ENCODE assay signal across 11 cellular contexts in the genomic region with DNA sequence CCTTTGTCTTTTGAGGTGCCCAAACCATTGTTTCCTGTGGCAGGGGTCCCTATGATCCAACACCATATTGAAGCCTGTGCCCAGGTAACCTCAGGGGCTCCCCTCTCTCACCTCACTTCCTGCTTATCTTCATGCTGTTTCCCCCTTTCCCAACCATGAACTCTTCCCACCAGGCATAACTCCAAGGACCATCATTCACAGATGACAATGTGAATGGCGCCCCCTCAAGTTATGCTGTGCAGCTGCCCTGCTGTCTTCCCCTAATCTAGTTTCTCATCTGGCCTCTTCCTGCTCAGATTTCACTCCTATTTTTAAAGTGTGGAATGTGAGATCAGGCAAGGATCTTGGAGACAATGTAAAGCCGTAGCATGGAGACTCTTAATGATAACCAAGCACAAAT. TPM values are rescaled to one million over a fixed set of nuclear protein-coding genes. Genes with fewer than 3 reads are reported as not detected.
A peak's percentile ranks its signal among the peaks of the same experiment; 100 is the strongest.
DNase-seq lines count a peak whose midpoint lies in the region; ATAC-seq and TF ChIP-seq lines count a peak whose summit lies in the region.
"Had no signal": no experiment of that assay in that cellular context is flagged by ENCODE, and none has a peak within 500 bp of the region (broad histone marks: within the 10 kb centered on the region; RNA-seq: fewer than 3 reads in every experiment).

No MANE protein-coding gene starts in this region.

- TF ChIP-seq EP300 in gastroesophageal sphincter (IDR thresholded peaks at IDR 0.05): no peak

- H3K27me3 ChIP-seq in BE2C (no peaks in the 10 kb centered on the region), WERI-Rb-1 (ENCODE audit: insufficient read depth, low read depth, severe bottlenecking) (no peaks in the 10 kb centered on the region), hepatocyte (peaks cover 23% of the 10 kb centered on the region), gastroesophageal sphincter (peaks cover 10% of the 10 kb centered on the region)

- 79% methylated on average over 2 of the region's 2 CpGs for WGBS in hepatocyte (ENCODE audit: low lambda C conversion rate, missing lambda C conversion rate)
- WGBS in gastroesophageal sphincter (ENCODE audit: low coverage in 1 of 2), 2 donors: 67 to 82% methylated on average over 1 to 2 of the region's 2 CpGs

- H3K9me2 ChIP-seq in hepatocyte (replicated peaks; ENCODE audit: insufficient read depth): no peaks in the 10 kb centered on the region

- H3K9me3 ChIP-seq in BE2C (no peaks in the 10 kb centered on the region; the same call in 1 of the 2 replicates), WERI-Rb-1 (ENCODE audit: severe bottlenecking) (no peaks in the 10 kb centered on the region), hepatocyte (ENCODE audit: low read depth) (no peaks in the 10 kb centered on the region), gastroesophageal sphincter (no peaks in the 10 kb centered on the region)

- peaks cover 12% of the 10 kb centered on the region for H3K79me2 ChIP-seq in hepatocyte

- TF ChIP-seq CTCF in BE2C (IDR thresholded peaks at IDR 0.05; ENCODE audit: low read depth, low read length) (peak; percentile 52), GM12874 (IDR thresholded peaks at IDR 0.05; ENCODE audit: insufficient read depth, low read depth, low read length) (0 out of 2 replicates have a peak, but pooled peaks have one; percentile 31), WERI-Rb-1 (IDR thresholded peaks at IDR 0.05; ENCODE audit: low read depth, low read length) (peak; percentile 46), hepatocyte (IDR thresholded peaks at IDR 0.05; ENCODE audit: poor library complexity) (peak; percentile 18), gastroesophageal sphincter (IDR thresholded peaks at IDR 0.05) (no peak)

- H3K4me1 ChIP-seq in BE2C (peaks cover 54% of the 10 kb centered on the region), hepatocyte (ENCODE audit: insufficient read depth) (peaks cover 23% of the 10 kb centered on the region), gastroesophageal sphincter (peaks cover 0 to 52% (median 23%) of the 10 kb centered on the region in 3 donors)

- H4K20me1 ChIP-seq in hepatocyte (ENCODE audit: insufficient read depth, poor library complexity, severe bottlenecking): no peaks in the 10 kb centered on the region

- H3K36me3 ChIP-seq in BE2C: no peaks in the 10 kb centered on the region
- peaks cover 4% of the 10 kb centered on the region for H3K36me3 ChIP-seq in WERI-Rb-1
- H3K36me3 ChIP-seq in hepatocyte (replicated peaks; ENCODE audit: insufficient read depth, low read depth): no peaks in the 10 kb centered on the region
- peaks cover 0 to 38% of the 10 kb centered on the region in 2 donors for H3K36me3 ChIP-seq in gastroesophageal sphincter

- H3K27ac ChIP-seq in WERI-Rb-1: peak overlapping the region; percentile 52
- H3K27ac ChIP-seq in hepatocyte: no peak overlapping the region
- no peak overlapping the region for H3K27ac ChIP-seq in gastroesophageal sphincter

- no peak overlapping the region for H2AFZ ChIP-seq in hepatocyte

- H3K4me3 ChIP-seq in BE2C (ENCODE audit: low read depth, low read length) (no peak overlapping the region), WERI-Rb-1 (ENCODE audit: low read depth, low read length) (no peak overlapping the region), hepatocyte (no peak overlapping the region), gastroesophageal sphincter (no peak overlapping the region)

- peak overlapping the region; percentile 84 for H3K4me2 ChIP-seq in hepatocyte

- ATAC-seq in gastroesophageal sphincter: no peak
- no peak for ATAC-seq in HG03108 (IDR thresholded peaks at IDR 0.05; ENCODE audit: unreplicated experiment)

- DNase-seq in BE2C (no peak), WERI-Rb-1 (peak; percentile 38), hepatocyte (ENCODE audit: low spot score) (no peak), SKM-1 (lab: John Stamatoyannopoulos, UW; ENCODE audit: unreplicated experiment) (no peak), Ammon's horn (ENCODE audit: low spot score) (no peak)
- DNase-seq: cerebellar nuclear complex, midbrain, Right ventricle myocardium superior had no signal

- TF ChIP-seq POLR2A in gastroesophageal sphincter (IDR thresholded peaks at IDR 0.05): no peak

RNA-seq across cellular contexts. Expression of a gene that starts 1.4 kb away (rescaled TPM):
- 93.8 TPM for polyA plus RNA-seq in BE2C (2012; ENCODE audit: insufficient read depth, insufficient read length, low read depth)
- total RNA-seq in hepatocyte: 51.3 and 76.5 TPM in 2 replicates
- polyA plus RNA-seq in hepatocyte: 67.8 and 75.6 TPM in 2 replicates
- 10 to 100 TPM; 11.3 to 26.4 (median 14.2) TPM for total RNA-seq in gastroesophageal sphincter

RNA-seq across cellular contexts. Expression of a gene that starts 14.1 kb away (rescaled TPM):
- 116 TPM for polyA plus RNA-seq in BE2C (2012; ENCODE audit: insufficient read depth, insufficient read length, low read depth)
- total RNA-seq in hepatocyte: not detected in 2 replicates
- polyA plus RNA-seq in hepatocyte: 0.07 TPM in 1 of 2 replicates, not detected in the other
- total RNA-seq in gastroesophageal sphincter: under 1 TPM in 1 of 4 donors, not detected in 3; 0.16 TPM
- total RNA-seq: Right ventricle myocardium superior had no signal

RNA-seq across cellular contexts. Expression of a gene that starts 43.5 kb away (rescaled TPM):
- polyA plus RNA-seq in BE2C (2012; ENCODE audit: insufficient read depth, insufficient read length, low read depth): 304 TPM
- total RNA-seq in hepatocyte (180 and 193 TPM in 2 replicates), gastroesophageal sphincter (10 to 100 TPM; 36.0 to 66.0 (median 54.8) TPM)
- 315 and 361 TPM in 2 replicates for polyA plus RNA-seq in hepatocyte

RNA-seq across cellular contexts. Expression of a gene that starts 43.7 kb away (rescaled TPM):
- 110 TPM for polyA plus RNA-seq in BE2C (2012; ENCODE audit: insufficient read depth, insufficient read length, low read depth)
- total RNA-seq in hepatocyte (7.3 and 8.0 TPM in 2 replicates), gastroesophageal sphincter (1 to 10 TPM; 1.6 to 9.5 (median 4.1) TPM)
- polyA plus RNA-seq in hepatocyte: 10.4 and 12.2 TPM in 2 replicates

Comparison
In these comparisons a context has a peak if more than half of its experiments do, and no peak if none do; other contexts are left out.
1. CTCF ChIP-seq: peak in BE2C (single experiment), GM12874 (single experiment), WERI-Rb-1 (single experiment) and hepatocyte (single experiment); none in gastroesophageal sphincter (0 of 4).